Comparison of ENCODE assay signal across 8 cellular contexts in genomic region chr3:30605706-30606300, GRCh38. TPM values are rescaled to one million over a fixed set of nuclear protein-coding genes. Genes with fewer than 3 reads are reported as not detected.
DNase-seq lines count a peak whose midpoint lies in the region; ATAC-seq and TF ChIP-seq lines count a peak whose summit lies in the region.

No MANE protein-coding gene starts in this region.

- H3K9me3 ChIP-seq in right cardiac atrium (ENCODE audit: control insufficient read depth, low read length) = no peaks in the 10 kb centered on the region

- POLR2A ChIA-PET in activated B cell treated with CpG ODN at 0.5 μM for 24 hours (lab: Charles Lee) = interaction anchor here (0.6 to 4.9 kb wide), 33 partner anchors 8 to 926 kb away, joined by 3 to 79 read pairs (median 7); no protein-coding TSS in a partner anchor

- H3K27me3 ChIP-seq in H7 (ENCODE audit: control insufficient read depth, insufficient read depth, low read length) (no peaks in the 10 kb centered on the region), right cardiac atrium (ENCODE audit: control insufficient read depth, insufficient read depth) (no peaks in the 10 kb centered on the region)

- peaks cover 84% of the 10 kb centered on the region for H3K4me1 Mint-ChIP-seq in activated B cell treated with CpG ODN at 0.5 μM for 24 hours

- no peak for TF ChIP-seq CTCF in activated B cell treated with CpG ODN at 0.5 μM for 24 hours (IDR thresholded peaks at IDR 0.05)

- H3K36me3 ChIP-seq in H7 (replicated peaks; ENCODE audit: control insufficient read depth, insufficient read depth, low read length) = no peaks in the 10 kb centered on the region

- H3K4me3 ChIP-seq in H7 (ENCODE audit: insufficient read depth, low read depth, low read length) = peak overlapping the region; percentile 83
- peak overlapping the region; percentile 94 for H3K4me3 ChIP-seq in right cardiac atrium (ENCODE audit: low read length)
- H3K4me3 ChIP-seq in skeletal muscle cell (ENCODE audit: low read depth, low read length) = peak overlapping the region; percentile 90

- 39% methylated on average over 10 of the region's 10 CpGs for WGBS in right cardiac atrium

- CTCF ChIA-PET in activated B cell treated with CpG ODN at 0.5 μM for 24 hours (lab: Charles Lee) = interaction anchor here (0.6 to 2.9 kb wide), 11 partner anchors 17 to 409 kb away, joined by 3 to 15 read pairs (median 7); no protein-coding TSS in a partner anchor

- peaks cover 3% of the 10 kb centered on the region for H3K4me1 ChIP-seq in right cardiac atrium (ENCODE audit: control insufficient read depth, insufficient read depth, low read length)

- peak overlapping the region; percentile 99 for H3K27ac Mint-ChIP-seq in activated B cell treated with CpG ODN at 0.5 μM for 24 hours

- H3K27me3 Mint-ChIP-seq in activated B cell treated with CpG ODN at 0.5 μM for 24 hours = no peaks in the 10 kb centered on the region

- ATAC-seq in activated B cell treated with CpG ODN at 0.5 μM for 24 hours (ENCODE audit: low read depth) (no peak), right cardiac atrium (no peak), HG03139 (IDR thresholded peaks at IDR 0.05; ENCODE audit: unreplicated experiment) (no peak), GM19351 (IDR thresholded peaks at IDR 0.05; ENCODE audit: unreplicated experiment) (no peak)

- no peak for DNase-seq in H7
- DNase-seq in activated B cell treated with CpG ODN at 0.5 μM for 24 hours = no peak
- DNase-seq in right cardiac atrium = no peak
- DNase-seq in skeletal muscle cell (ENCODE audit: low read depth) = no peak
- DNase-seq in epidermal melanocyte (ENCODE audit: insufficient read length, low spot score) = no peak
- no peak for DNase-seq in NCI-H510A treated with DMSO at 0.1 percent for 48 hours (lab: John Stamatoyannopoulos, UW)

- peak overlapping the region; percentile 94 for H3K4me3 Mint-ChIP-seq in activated B cell treated with CpG ODN at 0.5 μM for 24 hours

- H3K27ac ChIP-seq in right cardiac atrium (ENCODE audit: low read length) = peak overlapping the region; percentile 98

- intact Hi-C loops in activated B cell treated with CpG ODN at 0.5 μM for 24 hours (cut with micrococcal nuclease) (loop anchor here (1.0 to 10.0 kb wide), 10 partner anchors 34 to 1349 kb away; no protein-coding TSS in a partner anchor), right cardiac atrium (cut with DNase I) (loop anchor here in 2 of 4 donors (10.0 kb wide), 3 partner anchors 71 to 81 kb away; no protein-coding TSS in a partner anchor)

- H3K36me3 Mint-ChIP-seq in activated B cell treated with CpG ODN at 0.5 μM for 24 hours (ENCODE audit: low read depth) = peaks cover 34% of the 10 kb centered on the region

- H3K9me3 Mint-ChIP-seq in activated B cell treated with CpG ODN at 0.5 μM for 24 hours = no peaks in the 10 kb centered on the region

RNA-seq across cellular contexts. Expression of gene TGFBR2, which starts 0.6 kb away (rescaled TPM):
- total RNA-seq in H7 (2014; rRNA removed; shearing (Covaris generic)) = 4.3 and 6.4 TPM in 2 replicates
- total RNA-seq in activated B cell treated with CpG ODN at 0.5 μM for 24 hours (99.1 and 104 TPM in 2 replicates), right cardiac atrium (100 to 1,000 TPM; 196 to 255 (median 212) TPM)
- polyA plus RNA-seq in right cardiac atrium = 77.7 TPM

Comparison
In these comparisons a context has a peak if more than half of its experiments do, and no peak if none do; other contexts are left out.
1. RNA of gene TGFBR2, which starts 0.6 kb away (total RNA-seq): 196 to 255 TPM in right cardiac atrium and 99.1 to 104 TPM in activated B cell treated with CpG ODN at 0.5 μM for 24 hours; 4.3 to 6.4 TPM in H7; every median in the first group is over 10 times any median in the second.
2. Peak in every context shown above with its lines, with median percentiles within 50 percentile points of each other: H3K4me3 ChIP-seq.